ENCODE assay signal across 8 cellular contexts in genomic region chr22:30968924-30969531, GRCh38. TPM values are rescaled to one million over a fixed set of nuclear protein-coding genes. Genes with fewer than 3 reads are reported as not detected.
DNase-seq lines count a peak whose midpoint lies in the region; ATAC-seq and TF ChIP-seq lines count a peak whose summit lies in the region.

Gene TUG1, plus strand, starts transcription at chr22:30969265.

- ATAC-seq in HG02610 (IDR thresholded peaks at IDR 0.05; ENCODE audit: unreplicated experiment) = peak; percentile 78
- peak; percentile 97 for ATAC-seq in omental fat pad (ENCODE audit: low FRiP score)

- H3K27me3 Mint-ChIP-seq in activated naive CD8-positive, alpha-beta T cell = no peaks in the 10 kb centered on the region

- DNase-seq in GM06990 (ENCODE audit: extremely low read depth, insufficient read length) = peak; percentile 97
- peak; percentile 98 for DNase-seq in NCI-H1092 treated with DMSO at 0.1 percent for 48 hours (lab: John Stamatoyannopoulos, UW)
- peak; percentile 88 for DNase-seq in SKM-1 (lab: John Stamatoyannopoulos, UW; ENCODE audit: unreplicated experiment)
- DNase-seq in glomerular visceral epithelial cell (ENCODE audit: extremely low spot score) = peak; percentile 97
- DNase-seq in omental fat pad (ENCODE audit: low spot score) = peak; percentile 94
- DNase-seq in testis = peak; percentile 100

- peak within 1 kb of the TSS; percentile 79 for H3K4me3 ChIP-seq in GM06990 (replicated peaks; ENCODE audit: low read depth, low read length)
- H3K4me3 ChIP-seq in testis = peak within 1 kb of the TSS; percentile 88 to 97

- H3K4me1 ChIP-seq in testis = peaks cover 10% of the 10 kb centered on the region

- no peaks in the 10 kb centered on the region for H3K27me3 ChIP-seq in GM06990 (replicated peaks; ENCODE audit: control insufficient read depth, insufficient read depth, low read length)
- H3K27me3 ChIP-seq in testis = no peaks in the 10 kb centered on the region

- peaks cover 28% of the 10 kb centered on the region for H3K9me3 Mint-ChIP-seq in activated naive CD8-positive, alpha-beta T cell (ENCODE audit: low read depth)

- H3K4me3 Mint-ChIP-seq in activated naive CD8-positive, alpha-beta T cell = peak within 1 kb of the TSS; percentile 90

- peak within 1 kb of the TSS; percentile 91 for H3K27ac Mint-ChIP-seq in activated naive CD8-positive, alpha-beta T cell

- peaks cover 61% of the 10 kb centered on the region for H3K36me3 Mint-ChIP-seq in activated naive CD8-positive, alpha-beta T cell

- intact Hi-C loops in testis (cut with DNase I; ENCODE audit: low total_unique reads) = no loop called here

- TF ChIP-seq CTCF in GM06990 (IDR thresholded peaks at IDR 0.05; ENCODE audit: insufficient read depth, low read length, poor library complexity, severe bottlenecking) (no peak), omental fat pad (IDR thresholded peaks at IDR 0.05) (no peak), testis (IDR thresholded peaks at IDR 0.05) (peak in 1 of 3 experiments; percentile 1)

- peaks cover 10% of the 10 kb centered on the region for H3K36me3 ChIP-seq in GM06990 (ENCODE audit: control insufficient read depth, insufficient read depth, low read length)
- H3K36me3 ChIP-seq in testis (ENCODE audit: low read depth, missing control alignments) = no peaks in the 10 kb centered on the region

- peak; percentile 82 for TF ChIP-seq POLR2A in testis (IDR thresholded peaks at IDR 0.05)

- peaks cover 50% of the 10 kb centered on the region for H3K4me1 Mint-ChIP-seq in activated naive CD8-positive, alpha-beta T cell (ENCODE audit: low read depth)

- WGBS in testis, 2 donors = 0% methylated on average over 48 of the region's 67 CpGs; no CpG with 5 or more reads in 1 of the 2 donors

- peak within 1 kb of the TSS; percentile 97 for H3K27ac ChIP-seq in testis

- H3K9me3 ChIP-seq in testis = no peaks in the 10 kb centered on the region

RNA-seq across cellular contexts. Expression of gene TUG1, which starts in this region (rescaled TPM):
- total RNA-seq in omental fat pad (100 to 1,000 TPM in 1 of 4 donors, 10 to 100 TPM in 3; 55.9 to 108 (median 61.0) TPM), testis (100 to 1,000 TPM; 134 to 182 TPM)
- polyA plus RNA-seq in testis (ENCODE audit: insufficient read depth, low read depth, low replicate concordance) = 157 TPM

Comparison
In these comparisons a context has a peak if more than half of its experiments do, and no peak if none do; other contexts are left out.
1. Peak in every context shown above with its lines: DNase-seq, ATAC-seq, H3K4me3 ChIP-seq and H3K27ac ChIP-seq.